Comparison of ENCODE assay signal across 8 cellular contexts in the genomic region with DNA sequence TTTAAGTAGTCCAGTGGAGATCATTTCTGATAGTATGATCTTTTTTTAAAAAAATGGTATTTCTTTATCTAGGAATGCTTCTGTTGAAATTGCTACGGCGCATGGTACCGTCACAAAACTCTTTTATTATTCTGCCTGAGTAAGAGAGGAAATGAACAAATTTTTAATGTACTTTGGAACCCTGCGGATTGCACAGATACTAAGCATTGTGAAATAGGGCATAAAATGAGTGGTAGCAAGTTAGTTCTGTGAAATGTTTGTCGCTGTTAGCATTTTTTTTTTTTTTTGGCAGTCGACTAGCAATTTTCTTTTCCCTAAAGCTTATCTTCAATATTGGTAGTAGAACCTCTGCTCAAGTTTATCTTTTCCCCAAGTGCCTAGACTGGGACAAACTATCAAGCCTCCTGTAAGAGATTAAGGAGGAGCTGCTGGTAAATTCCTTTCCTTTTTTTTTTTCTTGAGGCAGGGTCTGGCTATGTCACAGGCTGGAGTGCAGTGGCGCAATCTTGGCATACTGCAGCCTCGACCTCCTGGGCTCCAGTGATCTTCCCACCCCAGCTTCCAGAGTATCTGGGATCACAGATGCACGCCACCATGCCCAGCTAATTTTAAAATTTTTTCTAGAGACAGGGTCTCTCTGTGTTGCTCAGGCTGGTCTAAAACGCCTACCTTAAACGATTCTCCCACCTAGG. TPM values are rescaled to one million over a fixed set of nuclear protein-coding genes. Genes with fewer than 3 reads are reported as not detected.
DNase-seq lines count a peak whose midpoint lies in the region; ATAC-seq and TF ChIP-seq lines count a peak whose summit lies in the region.

No MANE protein-coding gene starts in this region.

- TF ChIP-seq POLR2A in heart left ventricle (IDR thresholded peaks at IDR 0.05) (no peak), uterus (IDR thresholded peaks at IDR 0.05) (no peak)

- no peak for TF ChIP-seq CTCF in heart left ventricle (IDR thresholded peaks at IDR 0.05)
- TF ChIP-seq CTCF in cardiac fibroblast (IDR thresholded peaks at IDR 0.05; ENCODE audit: low read depth, low read length): no peak
- TF ChIP-seq CTCF in left lung (IDR thresholded peaks at IDR 0.05): no peak
- no peak for TF ChIP-seq CTCF in uterus (IDR thresholded peaks at IDR 0.05)
- no peak for TF ChIP-seq CTCF in BE2C (IDR thresholded peaks at IDR 0.05; ENCODE audit: low read depth, low read length)

- no peaks in the 10 kb centered on the region for H3K9me3 ChIP-seq in heart left ventricle
- no peaks in the 10 kb centered on the region for H3K9me3 ChIP-seq in left lung
- no peaks in the 10 kb centered on the region for H3K9me3 ChIP-seq in uterus
- H3K9me3 ChIP-seq in BE2C: no peaks in the 10 kb centered on the region

- H3K4me1 ChIP-seq in heart left ventricle (peaks cover 0 to 45% (median 19%) of the 10 kb centered on the region in 12 donors), left lung (peaks cover 7 to 41% of the 10 kb centered on the region in 2 donors), uterus (peaks cover 3 to 12% of the 10 kb centered on the region in 2 donors), BE2C (no peaks in the 10 kb centered on the region)

- no peak for DNase-seq in heart left ventricle
- DNase-seq in left ventricle myocardium superior: no peak
- DNase-seq in cardiac fibroblast (ENCODE audit: low read depth in 2 of 2): peak; percentile 90 to 91
- no peak for DNase-seq in left lung
- peak; percentile 39 to 46 for DNase-seq in uterus
- no peak for DNase-seq in BE2C
- no peak for DNase-seq in NCI-H1417 treated with DMSO at 0.1 percent for 48 hours (lab: John Stamatoyannopoulos, UW)
- no peak for DNase-seq in NCI-H526 treated with DMSO at 0.1 percent for 48 hours (lab: John Stamatoyannopoulos, UW)

- intact Hi-C loops in heart left ventricle (cut with DNase I): loop anchor here (5.0 to 10.0 kb wide), 12 partner anchors 43 to 253 kb away; no protein-coding TSS in a partner anchor
- intact Hi-C loops in left ventricle myocardium superior (cut with micrococcal nuclease): no loop called here
- intact Hi-C loops in left lung (cut with DNase I): loop anchor here in 1 of 2 donors (10.0 kb wide), 1 partner anchor 260 kb away; no protein-coding TSS in a partner anchor
- intact Hi-C loops in uterus (cut with DNase I; ENCODE audit: low total_unique reads): no loop called here

- no peaks in the 10 kb centered on the region for H3K36me3 ChIP-seq in heart left ventricle
- no peaks in the 10 kb centered on the region for H3K36me3 ChIP-seq in left lung
- no peaks in the 10 kb centered on the region for H3K36me3 ChIP-seq in uterus
- H3K36me3 ChIP-seq in BE2C: peaks cover 4% of the 10 kb centered on the region; the same call in 1 of the 2 replicates

- H3K27ac ChIP-seq in heart left ventricle (peak overlapping the region in 10 of 12 donors; percentile 5 to 95 (median 86)), left lung (peak overlapping the region; percentile 39 to 91), uterus (peak overlapping the region; percentile 92 to 93)

- 55 to 66% (median 59%) methylated on average over 11 of the region's 11 CpGs for WGBS in heart left ventricle, 4 donors

- peak overlapping the region in 8 of 12 donors; percentile 11 to 93 (median 86) for H3K4me3 ChIP-seq in heart left ventricle
- H3K4me3 ChIP-seq in cardiac fibroblast (replicated peaks in 1 of 2; ENCODE audit: low read depth in 2 of 2, low read length in 2 of 2): peak overlapping the region; percentile 75 to 80
- peak overlapping the region in 1 of 2 donors; percentile 97 for H3K4me3 ChIP-seq in left lung
- peak overlapping the region; percentile 58 to 97 for H3K4me3 ChIP-seq in uterus
- no peak overlapping the region for H3K4me3 ChIP-seq in BE2C (ENCODE audit: low read depth, low read length)

- no peak for ATAC-seq in heart left ventricle
- ATAC-seq in left ventricle myocardium superior: no peak
- no peak for ATAC-seq in left lung

- H3K27me3 ChIP-seq in heart left ventricle (no peaks in the 10 kb centered on the region), left lung (peaks cover 0 to 11% of the 10 kb centered on the region in 2 donors), uterus (no peaks in the 10 kb centered on the region), BE2C (no peaks in the 10 kb centered on the region)

RNA-seq across cellular contexts. Expression of a gene that starts 2.2 kb away (rescaled TPM):
- 10 to 100 TPM; 22.8 to 51.5 (median 42.3) TPM for total RNA-seq in heart left ventricle
- polyA plus RNA-seq in heart left ventricle: 10 to 100 TPM; 17.2 to 25.9 TPM
- total RNA-seq in left ventricle myocardium superior: 44.4 TPM
- total RNA-seq in left lung: 10 to 100 TPM; 38.9 to 44.5 TPM
- 10 to 100 TPM; 21.8 to 77.4 (median 48.1) TPM for total RNA-seq in uterus
- polyA plus RNA-seq in BE2C (2012; ENCODE audit: insufficient read depth, insufficient read length, low read depth): 19.4 TPM

RNA-seq across cellular contexts. Expression of a gene that starts 3.0 kb away (rescaled TPM):
- total RNA-seq in heart left ventricle (10 to 100 TPM; 15.2 to 33.8 (median 25.3) TPM), left ventricle myocardium superior (25.2 TPM), left lung (10 to 100 TPM; 21.8 to 27.9 TPM), uterus (100 to 1,000 TPM in 1 of 4 donors, 10 to 100 TPM in 3; 66.8 to 147 (median 67.3) TPM)
- polyA plus RNA-seq in heart left ventricle: 10 to 100 TPM; 17.0 to 17.7 TPM
- 23.7 TPM for polyA plus RNA-seq in BE2C (2012; ENCODE audit: insufficient read depth, insufficient read length, low read depth)

RNA-seq across cellular contexts. Expression of a gene that starts 56.0 kb away (rescaled TPM):
- 1 to 10 TPM; 4.0 to 9.3 (median 5.4) TPM for total RNA-seq in heart left ventricle
- 10 to 100 TPM in 1 of 2 donors, 1 to 10 TPM in 1; 5.8 to 18.6 TPM for polyA plus RNA-seq in heart left ventricle
- total RNA-seq in left ventricle myocardium superior: 7.6 TPM
- 10 to 100 TPM; 14.3 to 15.1 TPM for total RNA-seq in left lung
- 10 to 100 TPM in 2 of 4 donors, 1 to 10 TPM in 2; 7.2 to 19.8 (median 12.8) TPM for total RNA-seq in uterus
- 16.3 TPM for polyA plus RNA-seq in BE2C (2012; ENCODE audit: insufficient read depth, insufficient read length, low read depth)

Comparison
In these comparisons a context has a peak if more than half of its experiments do, and no peak if none do; other contexts are left out.
1. intact Hi-C loops: an anchor here in heart left ventricle (5.0 to 10.0 kb wide); none called in left ventricle myocardium superior and uterus.
2. DNase-seq: peak in cardiac fibroblast (2 of 2) and uterus (2 of 2); none in heart left ventricle (0 of 5), left ventricle myocardium superior (single experiment), left lung (0 of 2), BE2C (single experiment), NCI-H1417 treated with DMSO at 0.1 percent for 48 hours (single experiment) and NCI-H526 treated with DMSO at 0.1 percent for 48 hours (single experiment).
3. Peak in every context shown above with its lines, with median percentiles within 50 percentile points of each other: H3K27ac ChIP-seq.